ENCODE assay signal across 1 cellular context in genomic region chr18:669077-669476, GRCh38.
TF ChIP-seq lines count a peak whose summit lies in the region.

No MANE protein-coding gene starts in this region.

TF ChIP-seq in GM12878, 131 proteins besides CTCF, POLR2A, EP300 and RAD21 (continued from another document):
- no peak for TF ChIP-seq NKRF (conservative IDR thresholded peaks at IDR 0.05)
- no peak for TF ChIP-seq CUX1 (IDR thresholded peaks at IDR 0.05; ENCODE audit: insufficient replicate concordance, low read depth, low read length)
- no peak for TF ChIP-seq SUPT20H (IDR thresholded peaks at IDR 0.05; ENCODE audit: borderline replicate concordance, control insufficient read depth, low read depth, low read length)
- TF ChIP-seq KAT2A (conservative IDR thresholded peaks at IDR 0.05; ENCODE audit: control insufficient read depth, low read depth, low read length): no peak
- no peak for TF ChIP-seq POU2F2 (IDR thresholded peaks at IDR 0.05; ENCODE audit: borderline replicate concordance, low read depth, low read length)
- no peak for TF ChIP-seq MYC (IDR thresholded peaks at IDR 0.05; ENCODE audit: insufficient read depth, insufficient read length, insufficient replicate concordance, low read length, severe bottlenecking)
TF ChIP-seq in GM12878: peak in this region for 0.
